In genomic region chr12:84730561-84731162, GRCh38 we compare ENCODE assay signal across 17 cellular contexts.
DNase-seq lines count a peak whose midpoint lies in the region; ATAC-seq and TF ChIP-seq lines count a peak whose summit lies in the region.
"Had no signal": no experiment of that assay in that cellular context is flagged by ENCODE, and none has a peak within 500 bp of the region (broad histone marks: within the 10 kb centered on the region; RNA-seq: fewer than 3 reads in every experiment).

No MANE protein-coding gene starts in this region.

- DNase-seq in HAP-1 (ENCODE audit: low spot score in 2 of 2) (peak; percentile 90 to 98), iPS-NIHi11 (ENCODE audit: low spot score) (peak; percentile 11), smooth muscle cell (lab: John Stamatoyannopoulos, UW; ENCODE audit: unreplicated experiment) (no peak), NOMO-1 (lab: John Stamatoyannopoulos, UW; ENCODE audit: unreplicated experiment in 2 of 2) (no peak), NCI-H1694 treated with DMSO at 0.1 percent for 48 hours (lab: John Stamatoyannopoulos, UW) (no peak), Right ventricle myocardium inferior (ENCODE audit: missing footprints) (no peak)
- DNase-seq: ACHN, DND-41, HCEC 1CT, MM.1S, NCI-H1092, NCI-H1436 treated with DMSO at 0.1 percent for 48 hours, NCI-H2081, NCI-H774 had no signal

- H3K27me3 ChIP-seq in HAP-1 (ENCODE audit: low read depth) (no peaks in the 10 kb centered on the region), SU-DHL-6 (ENCODE audit: low read length) (no peaks in the 10 kb centered on the region), smooth muscle cell (ENCODE audit: low read depth) (no peaks in the 10 kb centered on the region)
- H3K27me3 ChIP-seq: SJSA1 had no signal

- no peaks in the 10 kb centered on the region for H3K9me2 ChIP-seq in SU-DHL-6 (replicated peaks; ENCODE audit: insufficient read depth, low read length)

- 43% methylated on average over 3 of the region's 3 CpGs for WGBS in smooth muscle cell (ENCODE audit: low lambda C conversion rate)

- ATAC-seq in Right ventricle myocardium inferior: no peak
- ATAC-seq: Panc1 had no signal

- H3K27ac ChIP-seq in SU-DHL-6 (ENCODE audit: low read depth, low read length): no peak overlapping the region
- no peak overlapping the region for H3K27ac ChIP-seq in smooth muscle cell (ENCODE audit: low read depth)
- H3K27ac ChIP-seq: SJSA1 had no signal

- in situ Hi-C loops in HAP-1 (cut with MboI; ENCODE audit: low sequenced_read_pairs): no loop called here

- intact Hi-C loops in Right ventricle myocardium inferior (cut with DNase I): no loop called here

- H3F3A ChIP-seq in SU-DHL-6 (ENCODE audit: insufficient read depth): no peaks in the 10 kb centered on the region
- no peaks in the 10 kb centered on the region for H3F3A ChIP-seq in smooth muscle cell (ENCODE audit: low read depth)

- H3K4me1 ChIP-seq in HAP-1 (peaks cover 83% of the 10 kb centered on the region), smooth muscle cell (ENCODE audit: low read depth) (peaks cover 12% of the 10 kb centered on the region)
- H3K4me1 ChIP-seq: SJSA1 had no signal

- H3K9me3 ChIP-seq in HAP-1 (no peaks in the 10 kb centered on the region), SU-DHL-6 (ENCODE audit: insufficient read depth, low read length) (no peaks in the 10 kb centered on the region), smooth muscle cell (replicated peaks; ENCODE audit: low read depth) (no peaks in the 10 kb centered on the region)
- H3K9me3 ChIP-seq: SJSA1 had no signal

- H3K4me2 ChIP-seq in SU-DHL-6 (ENCODE audit: low read depth, low read length, poor library complexity, severe bottlenecking): no peak overlapping the region
- no peak overlapping the region for H3K4me2 ChIP-seq in smooth muscle cell

- no peaks in the 10 kb centered on the region for H3K79me2 ChIP-seq in SU-DHL-6 (ENCODE audit: insufficient read depth, low read length)
- H3K79me2 ChIP-seq in smooth muscle cell (ENCODE audit: low read depth): no peaks in the 10 kb centered on the region

- TF ChIP-seq CTCF in SU-DHL-6 (IDR thresholded peaks at IDR 0.05; ENCODE audit: insufficient read depth, low read length, poor library complexity, severe bottlenecking) (no peak), smooth muscle cell (IDR thresholded peaks at IDR 0.05; ENCODE audit: borderline replicate concordance, insufficient read depth, poor library complexity, severe bottlenecking) (no peak)

- H4K20me1 ChIP-seq in SU-DHL-6 (ENCODE audit: low read depth, low read length): no peaks in the 10 kb centered on the region
- H4K20me1 ChIP-seq in smooth muscle cell (ENCODE audit: low read depth): no peaks in the 10 kb centered on the region

- H3K36me3 ChIP-seq in HAP-1 (replicated peaks) (peaks cover 2% of the 10 kb centered on the region; the same call in 1 of the 2 replicates), SU-DHL-6 (ENCODE audit: low read length) (no peaks in the 10 kb centered on the region), smooth muscle cell (ENCODE audit: low read depth) (no peaks in the 10 kb centered on the region)
- H3K36me3 ChIP-seq: SJSA1 had no signal

- no peak overlapping the region for H3K9ac ChIP-seq in SU-DHL-6 (ENCODE audit: low read length)
- H3K9ac ChIP-seq in smooth muscle cell (ENCODE audit: low read depth): no peak overlapping the region

- H2AFZ ChIP-seq in SU-DHL-6 (ENCODE audit: low read depth, low read length, severe bottlenecking) (peak overlapping the region; percentile 12), smooth muscle cell (ENCODE audit: low read depth) (peak overlapping the region; percentile 83)

- H3K4me3 ChIP-seq in HAP-1: no peak overlapping the region
- H3K4me3 ChIP-seq in SU-DHL-6 (ENCODE audit: insufficient read depth, low read length, poor library complexity, severe bottlenecking): no peak overlapping the region
- no peak overlapping the region for H3K4me3 ChIP-seq in smooth muscle cell
- H3K4me3 ChIP-seq: SJSA1 had no signal

Comparison
In these comparisons a context has a peak if more than half of its experiments do, and no peak if none do; other contexts are left out.
1. DNase-seq: peak in HAP-1 (2 of 2) and iPS-NIHi11 (single experiment); none in smooth muscle cell (single experiment), NOMO-1 (0 of 2), NCI-H1694 treated with DMSO at 0.1 percent for 48 hours (single experiment) and Right ventricle myocardium inferior (single experiment).